In genomic region chrX:1465261-1466231, GRCh38 we compare ENCODE assay signal across 14 cellular contexts. TPM values are rescaled to one million over a fixed set of nuclear protein-coding genes. Genes with fewer than 3 reads are reported as not detected.
DNase-seq lines count a peak whose midpoint lies in the region; ATAC-seq lines count a peak whose summit lies in the region.
"Had no signal": no experiment of that assay in that cellular context is flagged by ENCODE, and none has a peak within 500 bp of the region (broad histone marks: within the 10 kb centered on the region; RNA-seq: fewer than 3 reads in every experiment).

No MANE protein-coding gene starts in this region.

- no peaks in the 10 kb centered on the region for H3K9me3 ChIP-seq in iPS DF 6.9 (ENCODE audit: control insufficient read depth, insufficient read depth, low read length)
- H3K9me3 ChIP-seq: gastroesophageal sphincter, right lobe of liver had no signal

- peak overlapping the region; percentile 62 for H3K4me3 Mint-ChIP-seq in activated CD8-positive, alpha-beta T cell treated with anti-CD3 and anti-CD28 coated beads, Interleukin-2, amount 10 ng/mL, durations not matched to agents 7 days and 5 days
- H3K4me3 Mint-ChIP-seq in stimulated activated naive CD8-positive, alpha-beta T cell treated with anti-CD3 and anti-CD28 coated beads, Interleukin-15, amount 100 ng/mL, for 72 hours = peak overlapping the region; percentile 67 to 78

- no peak for ATAC-seq in activated CD8-positive, alpha-beta T cell treated with anti-CD3 and anti-CD28 coated beads, Interleukin-2, amount 10 ng/mL, durations not matched to agents 7 days and 5 days
- no peak for ATAC-seq in stimulated activated naive CD8-positive, alpha-beta T cell treated with anti-CD3 and anti-CD28 coated beads, Interleukin-15, amount 100 ng/mL, for 72 hours
- ATAC-seq in GM18519 (IDR thresholded peaks at IDR 0.05; ENCODE audit: low FRiP score, unreplicated experiment) = no peak
- ATAC-seq: gastroesophageal sphincter, right lobe of liver had no signal

- H3K27ac ChIP-seq in iPS DF 6.9 (ENCODE audit: low read length) = no peak overlapping the region
- H3K27ac ChIP-seq: gastroesophageal sphincter, right lobe of liver, SK-N-MC had no signal

- H3K36me3 Mint-ChIP-seq in activated CD8-positive, alpha-beta T cell treated with anti-CD3 and anti-CD28 coated beads, Interleukin-2, amount 10 ng/mL, durations not matched to agents 7 days and 5 days (ENCODE audit: low read depth) = peaks cover 56% of the 10 kb centered on the region

- H3K27me3 Mint-ChIP-seq in activated CD8-positive, alpha-beta T cell treated with anti-CD3 and anti-CD28 coated beads, Interleukin-2, amount 10 ng/mL, durations not matched to agents 7 days and 5 days (ENCODE audit: low read depth) = no peaks in the 10 kb centered on the region
- H3K27me3 Mint-ChIP-seq in stimulated activated naive CD8-positive, alpha-beta T cell treated with anti-CD3 and anti-CD28 coated beads, Interleukin-15, amount 100 ng/mL, for 72 hours = no peaks in the 10 kb centered on the region

- peaks cover 5% of the 10 kb centered on the region for H3K4me1 ChIP-seq in iPS DF 6.9 (ENCODE audit: control insufficient read depth, insufficient read depth, low read length)
- H3K4me1 ChIP-seq: gastroesophageal sphincter, right lobe of liver had no signal

- H3K27me3 ChIP-seq in iPS DF 6.9 (ENCODE audit: control insufficient read depth, insufficient read depth, low read length) = peaks cover 34% of the 10 kb centered on the region; the same call in 1 of the 2 replicates
- H3K27me3 ChIP-seq: right lobe of liver had no signal

- peak; percentile 61 for DNase-seq in activated effector memory CD4-positive, alpha-beta T cell treated with anti-CD3 and anti-CD28 coated beads, Interleukin-2, amount 50 U/mL, for 16 hours
- no peak for DNase-seq in activated effector memory CD4-positive, alpha-beta T cell treated with Interleukin-2 at 50 U/mL for 16 hours
- peak; percentile 18 for DNase-seq in activated CD8-positive, alpha-beta T cell treated with anti-CD3 and anti-CD28 coated beads, Interleukin-2, amount 10 ng/mL, durations not matched to agents 7 days and 5 days
- DNase-seq in iPS DF 6.9 (ENCODE audit: low read depth, low spot score) = no peak
- DNase-seq in stimulated activated naive CD8-positive, alpha-beta T cell treated with anti-CD3 and anti-CD28 coated beads, Interleukin-15, amount 100 ng/mL, for 72 hours = no peak
- no peak for DNase-seq in AG08396 (ENCODE audit: low spot score)
- DNase-seq in GM19238 (ENCODE audit: insufficient read length, low spot score) = no peak
- DNase-seq: GF-D8, GOT3, NCI-H510A treated with DMSO at 0.1 percent for 48 hours had no signal

- H3K27ac Mint-ChIP-seq in activated CD8-positive, alpha-beta T cell treated with anti-CD3 and anti-CD28 coated beads, Interleukin-2, amount 10 ng/mL, durations not matched to agents 7 days and 5 days = peak overlapping the region; percentile 88
- peak overlapping the region in 1 of 2 donors; percentile 56 for H3K27ac Mint-ChIP-seq in stimulated activated naive CD8-positive, alpha-beta T cell treated with anti-CD3 and anti-CD28 coated beads, Interleukin-15, amount 100 ng/mL, for 72 hours

- H3K4me3 ChIP-seq in iPS DF 6.9 (ENCODE audit: low read length) = peak overlapping the region; percentile 15; the same call in 1 of the 2 replicates
- H3K4me3 ChIP-seq: gastroesophageal sphincter, right lobe of liver, SK-N-MC had no signal

- H3K9me3 Mint-ChIP-seq in activated CD8-positive, alpha-beta T cell treated with anti-CD3 and anti-CD28 coated beads, Interleukin-2, amount 10 ng/mL, durations not matched to agents 7 days and 5 days (ENCODE audit: insufficient read depth) = no peaks in the 10 kb centered on the region
- no peaks in the 10 kb centered on the region for H3K9me3 Mint-ChIP-seq in stimulated activated naive CD8-positive, alpha-beta T cell treated with anti-CD3 and anti-CD28 coated beads, Interleukin-15, amount 100 ng/mL, for 72 hours

- no peaks in the 10 kb centered on the region for H3K36me3 ChIP-seq in iPS DF 6.9 (ENCODE audit: control insufficient read depth, insufficient read depth, low read length)
- H3K36me3 ChIP-seq: gastroesophageal sphincter, right lobe of liver had no signal

- no CpG with 5 or more reads among the region's 75 CpGs for WGBS in iPS DF 6.9 (ENCODE audit: insufficient coverage, insufficient read length)

- CTCF ChIA-PET in activated CD8-positive, alpha-beta T cell treated with anti-CD3 and anti-CD28 coated beads, Interleukin-2, amount 10 ng/mL, durations not matched to agents 7 days and 5 days (lab: Charles Lee) = no interaction called here

- POLR2A ChIA-PET in activated CD8-positive, alpha-beta T cell treated with anti-CD3 and anti-CD28 coated beads, Interleukin-2, amount 10 ng/mL, durations not matched to agents 7 days and 5 days (lab: Charles Lee) = no interaction called here

- H3K4me1 Mint-ChIP-seq in activated CD8-positive, alpha-beta T cell treated with anti-CD3 and anti-CD28 coated beads, Interleukin-2, amount 10 ng/mL, durations not matched to agents 7 days and 5 days (ENCODE audit: low read depth) = peaks cover 79% of the 10 kb centered on the region
- peaks cover 84% of the 10 kb centered on the region for H3K4me1 Mint-ChIP-seq in stimulated activated naive CD8-positive, alpha-beta T cell treated with anti-CD3 and anti-CD28 coated beads, Interleukin-15, amount 100 ng/mL, for 72 hours

RNA-seq across cellular contexts. Expression of gene ASMTL, which starts 12.8 kb away (rescaled TPM):
- total RNA-seq in activated CD8-positive, alpha-beta T cell treated with anti-CD3 and anti-CD28 coated beads, Interleukin-2, amount 10 ng/mL, durations not matched to agents 7 days and 5 days = 10 to 100 TPM; 45.3 to 45.9 TPM

Comparison
In these comparisons a context has a peak if more than half of its experiments do, and no peak if none do; other contexts are left out.
1. DNase-seq: peak in activated effector memory CD4-positive, alpha-beta T cell treated with anti-CD3 and anti-CD28 coated beads, Interleukin-2, amount 50 U/mL, for 16 hours (single experiment) and activated CD8-positive, alpha-beta T cell treated with anti-CD3 and anti-CD28 coated beads, Interleukin-2, amount 10 ng/mL, durations not matched to agents 7 days and 5 days (single experiment); none in activated effector memory CD4-positive, alpha-beta T cell treated with Interleukin-2 at 50 U/mL for 16 hours (single experiment), iPS DF 6.9 (single experiment), stimulated activated naive CD8-positive, alpha-beta T cell treated with anti-CD3 and anti-CD28 coated beads, Interleukin-15, amount 100 ng/mL, for 72 hours (0 of 2), AG08396 (single experiment) and GM19238 (single experiment).